17 cellular contexts compared by ENCODE assay signal in genomic region chr6:158269657-158270056, GRCh38. TPM values are rescaled to one million over a fixed set of nuclear protein-coding genes. Genes with fewer than 3 reads are reported as not detected.
A peak's percentile ranks its signal among the peaks of the same experiment; 100 is the strongest.
DNase-seq lines count a peak whose midpoint lies in the region; ATAC-seq and TF ChIP-seq lines count a peak whose summit lies in the region.
"Had no signal": no experiment of that assay in that cellular context is flagged by ENCODE, and none has a peak within 500 bp of the region (broad histone marks: within the 10 kb centered on the region; RNA-seq: fewer than 3 reads in every experiment).

No MANE protein-coding gene starts in this region.

- H3K4me3 ChIP-seq in H7 (ENCODE audit: insufficient read depth, low read depth, low read length) = no peak overlapping the region
- H3K4me3 ChIP-seq in upper lobe of right lung = no peak overlapping the region

- intact Hi-C loops in CD4-positive, alpha-beta T cell (cut with DNase I, micrococcal nuclease) = loop anchor here in 1 of 2 experiments (5.0 kb wide), 1 partner anchor 37 kb away; no protein-coding TSS in a partner anchor
- intact Hi-C loops in upper lobe of right lung (cut with DNase I) = no loop called here

- no peak for DNase-seq in CD4-positive, alpha-beta T cell
- DNase-seq in H7 (peak; percentile 36), upper lobe of right lung (no peak), medulla oblongata (ENCODE audit: extremely low spot score) (no peak)
- no peak for DNase-seq in stimulated activated CD4-positive, alpha-beta T cell treated with anti-CD3 and anti-CD28 coated beads, Interleukin-4, amount 100 ng/mL, for 4 hours
- DNase-seq: ACHN; BE2C; CD4-positive, alpha-beta memory T cell; DMS153; DMS79 treated with DMSO at 0.1 percent for 48 hours; GF-D8; HCEC 1CT; KBM-7 had no signal

- H3K4me3 Mint-ChIP-seq in CD4-positive, alpha-beta T cell = no peak overlapping the region
- H3K4me3 Mint-ChIP-seq: CD4-positive, alpha-beta memory T cell; IgD-negative memory B cell had no signal

- H3K36me3 Mint-ChIP-seq in CD4-positive, alpha-beta T cell (ENCODE audit: low read depth) = peaks cover 3% of the 10 kb centered on the region

- H3K36me3 ChIP-seq in H7 (replicated peaks; ENCODE audit: control insufficient read depth, insufficient read depth, low read length) (0 out of 2 replicates have a peak, but pooled peaks cover 1% of the 10 kb centered on the region), upper lobe of right lung (no peaks in the 10 kb centered on the region)

- peaks cover 7% of the 10 kb centered on the region for H3K4me1 ChIP-seq in upper lobe of right lung
- H3K4me1 ChIP-seq: BE2C had no signal

- CTCF ChIA-PET in CD4-positive, alpha-beta T cell (lab: Charles Lee) = no interaction called here

- peaks cover 34% of the 10 kb centered on the region for H3K4me1 Mint-ChIP-seq in CD4-positive, alpha-beta T cell (ENCODE audit: low read depth)

- no peaks in the 10 kb centered on the region for H3K27me3 ChIP-seq in CD4-positive, alpha-beta T cell (ENCODE audit: control insufficient read depth, insufficient read depth, low read length)
- H3K27me3 ChIP-seq in H7 (ENCODE audit: control insufficient read depth, insufficient read depth, low read length) (no peaks in the 10 kb centered on the region), upper lobe of right lung (no peaks in the 10 kb centered on the region)
- H3K27me3 ChIP-seq: BE2C had no signal

- H3K9me3 ChIP-seq in CD4-positive, alpha-beta T cell (ENCODE audit: control insufficient read depth, low read length) = no peaks in the 10 kb centered on the region
- no peaks in the 10 kb centered on the region for H3K9me3 ChIP-seq in upper lobe of right lung
- H3K9me3 ChIP-seq: BE2C had no signal

- TF ChIP-seq CTCF in CD4-positive, alpha-beta T cell (IDR thresholded peaks at IDR 0.05) = no peak
- TF ChIP-seq CTCF in upper lobe of right lung (IDR thresholded peaks at IDR 0.05) = no peak

- ATAC-seq in CD4-positive, alpha-beta T cell (ENCODE audit: poor library complexity) = no peak
- ATAC-seq in upper lobe of right lung (peak; percentile 55), GM18861 (IDR thresholded peaks at IDR 0.05; ENCODE audit: unreplicated experiment) (no peak)
- ATAC-seq: HepG2 had no signal

- H3K27ac Mint-ChIP-seq in CD4-positive, alpha-beta T cell = peak overlapping the region; percentile 74
- H3K27ac Mint-ChIP-seq: IgD-negative memory B cell had no signal

- POLR2A ChIA-PET in CD4-positive, alpha-beta T cell (lab: Charles Lee) = no interaction called here

- H3K27ac ChIP-seq in CD4-positive, alpha-beta T cell (ENCODE audit: low read depth, low read length) = no peak overlapping the region
- H3K27ac ChIP-seq in angular gyrus (ENCODE audit: low read depth, low read length) (peak overlapping the region; percentile 16), upper lobe of right lung (no peak overlapping the region)

- H3K9me3 Mint-ChIP-seq in CD4-positive, alpha-beta T cell = no peaks in the 10 kb centered on the region
- H3K9me3 Mint-ChIP-seq: CD4-positive, alpha-beta memory T cell; IgD-negative memory B cell had no signal

- no peaks in the 10 kb centered on the region for H3K27me3 Mint-ChIP-seq in CD4-positive, alpha-beta T cell
- H3K27me3 Mint-ChIP-seq: CD4-positive, alpha-beta memory T cell; IgD-negative memory B cell had no signal

RNA-seq across cellular contexts. Expression of gene TULP4, which starts 42.6 kb away (rescaled TPM):
- total RNA-seq in CD4-positive, alpha-beta T cell = 10 to 100 TPM; 66.1 to 68.2 TPM
- total RNA-seq in H7 (2014; rRNA removed; shearing (Covaris generic)) = 31.4 and 40.1 TPM in 2 replicates
- 94.1 TPM for total RNA-seq in upper lobe of right lung
